Comparison of ENCODE assay signal across 21 cellular contexts in genomic region chrX:117274943-117275342, GRCh38.
"Had no signal": no experiment of that assay in that cellular context is flagged by ENCODE, and none has a peak within 500 bp of the region (broad histone marks: within the 10 kb centered on the region; RNA-seq: fewer than 3 reads in every experiment).

No MANE protein-coding gene starts in this region.

- H3K36me3 ChIP-seq: colonic mucosa, esophagus squamous epithelium, gastroesophageal sphincter, neural progenitor cell, ovary, tibial artery, upper lobe of left lung, uterus had no signal

- DNase-seq: colonic mucosa; dermis blood vessel endothelial cell; esophagus squamous epithelium; foreskin fibroblast; glutamatergic neuron; kidney; left cardiac atrium; mammary epithelial cell; mucosa of descending colon; natural killer cell; nucleus accumbens; ovary; stimulated activated CD4-positive, alpha-beta T cell treated with anti-CD3 and anti-CD28 coated beads, Interleukin-2, amount 100 ng/mL, for 48 hours; stimulated activated naive CD4-positive, alpha-beta T cell treated with Interleukin-2 at 50 U/mL for 16 hours; tibial artery; upper lobe of left lung; uterus had no signal

- H3K27me3 ChIP-seq: colonic mucosa, esophagus squamous epithelium, gastroesophageal sphincter, neural progenitor cell, ovary, tibial artery, upper lobe of left lung, uterus had no signal

- H2AFZ ChIP-seq: neural progenitor cell had no signal

- H3K4me3 ChIP-seq: colonic mucosa, esophagus squamous epithelium, gastroesophageal sphincter, mucosa of descending colon, neural progenitor cell, ovary, smooth muscle cell, tibial artery, upper lobe of left lung, uterus had no signal

- ATAC-seq: gastroesophageal sphincter, left cardiac atrium, mucosa of descending colon, natural killer cell, right cardiac atrium had no signal

- H3K4me1 ChIP-seq: colonic mucosa, esophagus squamous epithelium, gastroesophageal sphincter, neural progenitor cell, tibial artery, upper lobe of left lung, uterus had no signal

- H3K27ac ChIP-seq: colonic mucosa, esophagus squamous epithelium, gastroesophageal sphincter, neural progenitor cell, ovary, tibial artery, upper lobe of left lung, uterus had no signal

- H3K4me2 ChIP-seq: neural progenitor cell, smooth muscle cell had no signal

- H3K9me3 ChIP-seq: colonic mucosa, esophagus squamous epithelium, gastroesophageal sphincter, mucosa of descending colon, ovary, upper lobe of left lung, uterus had no signal
